21 cellular contexts compared by ENCODE assay signal in the genomic region with DNA sequence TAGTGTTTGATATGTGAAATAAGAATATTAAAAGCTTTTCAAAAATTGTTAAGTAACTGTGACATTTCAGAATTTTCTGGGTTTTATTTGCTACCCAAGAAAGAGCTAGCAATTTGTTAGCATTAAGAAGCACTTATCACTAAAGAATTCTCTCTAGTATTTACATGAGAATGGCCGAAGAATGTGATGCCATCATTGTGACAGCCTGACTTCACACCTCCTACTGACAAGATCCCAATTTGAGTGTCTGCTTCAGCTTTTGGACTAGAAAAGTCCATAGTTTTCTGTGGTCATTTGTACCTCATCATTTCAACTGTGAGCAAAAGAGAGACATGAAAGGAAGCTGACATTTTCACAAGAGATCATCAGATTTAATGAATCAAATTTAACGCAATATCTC.
DNase-seq lines count a peak whose midpoint lies in the region; ATAC-seq and TF ChIP-seq lines count a peak whose summit lies in the region.
"Had no signal": no experiment of that assay in that cellular context is flagged by ENCODE, and none has a peak within 500 bp of the region (broad histone marks: within the 10 kb centered on the region; RNA-seq: fewer than 3 reads in every experiment).

No MANE protein-coding gene starts in this region.

- H3K4me3 ChIP-seq in GM23338 (no peak overlapping the region), iPS DF 6.9 (ENCODE audit: low read length) (no peak overlapping the region), neural progenitor cell (no peak overlapping the region), BE2C (ENCODE audit: low read depth, low read length) (no peak overlapping the region)

- CTCF ChIA-PET in WTC11 (lab: Charles Lee) = interaction anchor here (0.7 to 0.8 kb wide), 2 partner anchors 10 to 533 kb away, joined by 3 to 4 read pairs; no protein-coding TSS in a partner anchor

- H3K79me2 ChIP-seq in GM23338 (replicated peaks; ENCODE audit: insufficient read depth) (no peaks in the 10 kb centered on the region), neural progenitor cell (ENCODE audit: low read depth) (no peaks in the 10 kb centered on the region)

- TF ChIP-seq CTCF in GM23338 (conservative IDR thresholded peaks at IDR 0.05; ENCODE audit: low read depth in 2 of 2) (no peak), WTC11 (IDR thresholded peaks at IDR 0.05) (no peak), neural progenitor cell (IDR thresholded peaks at IDR 0.05) (no peak), BE2C (IDR thresholded peaks at IDR 0.05; ENCODE audit: low read depth, low read length) (no peak)

- no peaks in the 10 kb centered on the region for H3K9me2 ChIP-seq in GM23338 (ENCODE audit: insufficient read depth)

- H3K9me3 ChIP-seq in iPS DF 6.9 (ENCODE audit: control insufficient read depth, insufficient read depth, low read length) (no peaks in the 10 kb centered on the region), neural progenitor cell (ENCODE audit: low read depth) (no peaks in the 10 kb centered on the region), BE2C (no peaks in the 10 kb centered on the region)
- H3K9me3 ChIP-seq: Caco-2 had no signal

- H4K20me1 ChIP-seq in GM23338 (replicated peaks; ENCODE audit: insufficient read depth) (no peaks in the 10 kb centered on the region), neural progenitor cell (ENCODE audit: low read depth) (no peaks in the 10 kb centered on the region)

- DNase-seq in GM23338 (ENCODE audit: low spot score) = peak; percentile 86
- no peak for DNase-seq in WTC11 (ENCODE audit: low spot score)
- DNase-seq in iPS DF 6.9 (ENCODE audit: low read depth, low spot score) = peak; percentile 39
- peak; percentile 68 for DNase-seq in neural progenitor cell (ENCODE audit: low spot score)
- DNase-seq in ACHN = no peak
- no peak for DNase-seq in BE2C
- DNase-seq: AML-193; C1 segment of cervical spinal cord; Caco-2; CD4-positive, alpha-beta memory T cell; GDM1; MM.1S; NCI-H2029 treated with DMSO at 0.1 percent for 48 hours; NCI-H446 treated with DMSO at 0.1 percent for 48 hours; NCI-H526; SHP77 had no signal

- H3K4me3 Mint-ChIP-seq in GM23338 = no peak overlapping the region
- no peak overlapping the region for H3K4me3 Mint-ChIP-seq in WTC11
- no peak overlapping the region for H3K4me3 Mint-ChIP-seq in neural progenitor cell
- H3K4me3 Mint-ChIP-seq: CD4-positive, alpha-beta memory T cell; IgD-negative memory B cell had no signal

- H3K27ac Mint-ChIP-seq in GM23338 (peak overlapping the region; percentile 85), WTC11 (no peak overlapping the region; the same call in 1 of the 2 replicates), neural progenitor cell (peak overlapping the region; percentile 62)
- H3K27ac Mint-ChIP-seq: CD4-positive, alpha-beta memory T cell; IgD-negative memory B cell had no signal

- H3K4me2 ChIP-seq in GM23338 = peak overlapping the region; percentile 13; the same call in 1 of the 2 replicates
- H3K4me2 ChIP-seq in neural progenitor cell = peak overlapping the region; percentile 3
- H3K4me2 ChIP-seq: KMS-11 had no signal

- H3K27me3 Mint-ChIP-seq in GM23338 (ENCODE audit: insufficient read depth, low read depth, poor library complexity) (peaks cover 5% of the 10 kb centered on the region), WTC11 (ENCODE audit: low read depth) (no peaks in the 10 kb centered on the region), neural progenitor cell (ENCODE audit: insufficient read depth, low read depth) (peaks cover 2% of the 10 kb centered on the region)
- H3K27me3 Mint-ChIP-seq: CD4-positive, alpha-beta memory T cell; IgD-negative memory B cell had no signal

- H3K27ac ChIP-seq in GM23338 (ENCODE audit: low read depth) (no peak overlapping the region), iPS DF 6.9 (ENCODE audit: low read length) (no peak overlapping the region), neural progenitor cell (no peak overlapping the region)
- H3K27ac ChIP-seq: KMS-11, RWPE1 had no signal

- POLR2A ChIA-PET in WTC11 (lab: Charles Lee) = no interaction called here

- H3K9ac ChIP-seq in neural progenitor cell = no peak overlapping the region
- H3K9ac ChIP-seq: KMS-11 had no signal

- H3K4me1 ChIP-seq in GM23338 (ENCODE audit: insufficient read depth) = peaks cover 9% of the 10 kb centered on the region; the same call in 1 of the 2 replicates
- no peaks in the 10 kb centered on the region for H3K4me1 ChIP-seq in iPS DF 6.9 (ENCODE audit: control insufficient read depth, insufficient read depth, low read length)
- peaks cover 6% of the 10 kb centered on the region for H3K4me1 ChIP-seq in neural progenitor cell
- no peaks in the 10 kb centered on the region for H3K4me1 ChIP-seq in BE2C
- H3K4me1 ChIP-seq: Caco-2 had no signal

- H3K27me3 ChIP-seq in GM23338 (ENCODE audit: insufficient read depth) (no peaks in the 10 kb centered on the region), iPS DF 6.9 (ENCODE audit: control insufficient read depth, insufficient read depth, low read length) (no peaks in the 10 kb centered on the region), neural progenitor cell (no peaks in the 10 kb centered on the region), BE2C (no peaks in the 10 kb centered on the region)

- H3K4me1 Mint-ChIP-seq in GM23338 (peaks cover 16% of the 10 kb centered on the region), WTC11 (peaks cover 22% of the 10 kb centered on the region), neural progenitor cell (peaks cover 13% of the 10 kb centered on the region)
- H3K4me1 Mint-ChIP-seq: CD4-positive, alpha-beta memory T cell had no signal

- H3K36me3 ChIP-seq in GM23338 (ENCODE audit: insufficient read depth) (peaks cover 5% of the 10 kb centered on the region; the same call in 1 of the 2 replicates), iPS DF 6.9 (ENCODE audit: control insufficient read depth, insufficient read depth, low read length) (no peaks in the 10 kb centered on the region), neural progenitor cell (no peaks in the 10 kb centered on the region), BE2C (no peaks in the 10 kb centered on the region)

- H3K36me3 Mint-ChIP-seq in GM23338 (ENCODE audit: low read depth) = peaks cover 29% of the 10 kb centered on the region
- H3K36me3 Mint-ChIP-seq in WTC11 = peaks cover 36% of the 10 kb centered on the region
- peaks cover 19% of the 10 kb centered on the region for H3K36me3 Mint-ChIP-seq in neural progenitor cell
- H3K36me3 Mint-ChIP-seq: CD4-positive, alpha-beta memory T cell; IgD-negative memory B cell had no signal

- H3K9me3 Mint-ChIP-seq in GM23338 (peaks cover 29% of the 10 kb centered on the region), WTC11 (peaks cover 35% of the 10 kb centered on the region), neural progenitor cell (peaks cover 36% of the 10 kb centered on the region)

- H3F3A ChIP-seq in GM23338 (replicated peaks; ENCODE audit: low read depth) = no peaks in the 10 kb centered on the region
- H3F3A ChIP-seq in neural progenitor cell (ENCODE audit: low read depth) = no peaks in the 10 kb centered on the region

- WGBS in iPS DF 6.9 (ENCODE audit: insufficient coverage, insufficient read length) = no CpG with 5 or more reads among the region's 2 CpGs

- in situ Hi-C loops in ACHN (cut with HindIII; ENCODE audit: low pct_ligation_motif_present, low pct_unique_long_range_greater_than_20kb, low sequenced_read_pairs) = no loop called here

- H2AFZ ChIP-seq in GM23338 (no peak overlapping the region), neural progenitor cell (replicated peaks) (no peak overlapping the region)

- ATAC-seq in GM23338 = peak; percentile 82
- peak; percentile 85 for ATAC-seq in WTC11
- ATAC-seq in GM19023 (IDR thresholded peaks at IDR 0.05; ENCODE audit: unreplicated experiment) = no peak
- ATAC-seq: Panc1 had no signal

TF ChIP-seq in GM23338, 12 proteins besides CTCF, POLR2A, EP300 and RAD21:
- TF ChIP-seq CREB1 (CRISPR knock-in tag; IDR thresholded peaks at IDR 0.05; ENCODE audit: low read depth) (peak; percentile 44; the same call in 1 of the 2 replicates), POLR2AphosphoS5 (IDR thresholded peaks at IDR 0.05; ENCODE audit: low read depth) (no peak), NANOG (IDR thresholded peaks at IDR 0.05; ENCODE audit: borderline replicate concordance) (peak; percentile 62; the same call in 1 of the 2 replicates)

TF ChIP-seq in WTC11, 78 proteins besides CTCF, POLR2A, EP300 and RAD21:
- TF ChIP-seq HMGA2 (CRISPR knock-in tag; IDR thresholded peaks at IDR 0.05) (no peak), ZNF317 (CRISPR knock-in tag; IDR thresholded peaks at IDR 0.05; ENCODE audit: borderline replicate concordance, low read depth) (no peak), IRF2 (CRISPR knock-in tag; IDR thresholded peaks at IDR 0.05; ENCODE audit: borderline replicate concordance, low read depth) (no peak), TEAD1 (CRISPR knock-in tag; IDR thresholded peaks at IDR 0.05) (peak; percentile 22; the same call in 1 of the 2 replicates), ZNF671 (CRISPR knock-in tag; IDR thresholded peaks at IDR 0.05) (no peak), ZNF219 (CRISPR knock-in tag; IDR thresholded peaks at IDR 0.05; ENCODE audit: borderline replicate concordance) (no peak), NR2C2 (CRISPR knock-in tag; IDR thresholded peaks at IDR 0.05) (no peak)
- TF ChIP-seq, protein P1, sequence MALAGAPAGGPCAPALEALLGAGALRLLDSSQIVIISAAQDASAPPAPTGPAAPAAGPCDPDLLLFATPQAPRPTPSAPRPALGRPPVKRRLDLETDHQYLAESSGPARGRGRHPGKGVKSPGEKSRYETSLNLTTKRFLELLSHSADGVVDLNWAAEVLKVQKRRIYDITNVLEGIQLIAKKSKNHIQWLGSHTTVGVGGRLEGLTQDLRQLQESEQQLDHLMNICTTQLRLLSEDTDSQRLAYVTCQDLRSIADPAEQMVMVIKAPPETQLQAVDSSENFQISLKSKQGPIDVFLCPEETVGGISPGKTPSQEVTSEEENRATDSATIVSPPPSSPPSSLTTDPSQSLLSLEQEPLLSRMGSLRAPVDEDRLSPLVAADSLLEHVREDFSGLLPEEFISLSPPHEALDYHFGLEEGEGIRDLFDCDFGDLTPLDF (CRISPR knock-in tag; IDR thresholded peaks at IDR 0.05) = no peak
TF ChIP-seq in WTC11: peak in this region for 1.

Comparison
In these comparisons a context has a peak if more than half of its experiments do, and no peak if none do; other contexts are left out.
1. DNase-seq: peak in GM23338 (single experiment), iPS DF 6.9 (single experiment) and neural progenitor cell (single experiment); none in WTC11 (single experiment), ACHN (single experiment) and BE2C (single experiment).